In the genomic region with DNA sequence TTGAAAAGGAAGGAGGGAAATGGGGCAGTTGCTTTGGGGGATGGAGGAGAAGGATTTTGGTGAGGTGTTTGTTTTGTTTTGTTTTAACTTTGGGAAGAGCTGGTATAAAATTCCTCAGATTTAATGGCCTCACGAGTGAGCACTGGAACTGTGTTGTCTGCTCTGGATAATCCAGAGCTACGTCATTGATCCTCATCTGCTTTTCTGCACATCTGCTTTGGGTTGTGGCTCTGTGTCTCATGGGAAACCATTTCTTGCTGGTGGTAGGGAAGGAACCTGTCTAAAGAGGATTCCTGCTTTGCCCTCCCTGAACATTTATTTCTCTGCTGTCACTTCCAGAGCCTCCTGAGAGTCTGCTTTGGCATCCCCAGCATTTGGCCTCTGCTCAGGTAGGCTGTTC, we compare ENCODE assay signal across 11 cellular contexts. TPM values are rescaled to one million over a fixed set of nuclear protein-coding genes. Genes with fewer than 3 reads are reported as not detected.
DNase-seq lines count a peak whose midpoint lies in the region; ATAC-seq and TF ChIP-seq lines count a peak whose summit lies in the region.
"Had no signal": no experiment of that assay in that cellular context is flagged by ENCODE, and none has a peak within 500 bp of the region (broad histone marks: within the 10 kb centered on the region; RNA-seq: fewer than 3 reads in every experiment).

No MANE protein-coding gene starts in this region.

- DNase-seq in IMR-90 (no peak), natural killer cell (no peak), prostate gland (ENCODE audit: low spot score) (no peak), NCI-H1694 treated with DMSO at 0.1 percent for 48 hours (lab: John Stamatoyannopoulos, UW) (no peak), SW480 (ENCODE audit: low spot score) (no peak)
- no peak for DNase-seq in stimulated activated CD4-positive, alpha-beta T cell treated with anti-CD3 and anti-CD28 coated beads, Interleukin-12 subunit alpha, Interleukin-12 subunit beta, amount 100 ng/mL, for 4 hours
- DNase-seq: activated CD8-positive, alpha-beta memory T cell treated with anti-CD3 and anti-CD28 coated beads for 24 hours; NCI-H69; posterior cingulate gyrus had no signal

- H3K4me1 ChIP-seq in ACC112 (ENCODE audit: control insufficient read depth, insufficient read depth, low read length, unreplicated experiment) = peaks cover 44% of the 10 kb centered on the region
- peaks cover 15% of the 10 kb centered on the region for H3K4me1 ChIP-seq in IMR-90 (ENCODE audit: control insufficient read depth, insufficient read depth, low read length)
- H3K4me1 ChIP-seq in prostate gland (replicated peaks) = no peaks in the 10 kb centered on the region

- peak overlapping the region; percentile 88 for H3K27ac Mint-ChIP-seq in dendritic cell treated with granulocyte-macrophage colony-stimulating factor and Interleukin-4, amounts not matched to agents 40 ng/mL and 50 ng/mL, for 4 days
- peak overlapping the region; percentile 94 to 97 for H3K27ac Mint-ChIP-seq in natural killer cell

- peak overlapping the region in 1 of 2 experiments; percentile 29; a peak in 1 of 4 replicates for H4K8ac ChIP-seq in IMR-90 (ENCODE audit: low read depth in 2 of 2, low read length in 2 of 2)

- H3K4ac ChIP-seq in IMR-90 (ENCODE audit: low read depth, low read length) = peak overlapping the region; percentile 36; the same call in 1 of the 2 replicates

- intact Hi-C loops in IMR-90 (cut with micrococcal nuclease) = loop anchor here (10.0 kb wide), 1 partner anchor 125 kb away; no protein-coding TSS in a partner anchor
- intact Hi-C loops in dendritic cell treated with granulocyte-macrophage colony-stimulating factor and Interleukin-4, amounts not matched to agents 40 ng/mL and 50 ng/mL, for 4 days (cut with micrococcal nuclease) = no loop called here
- intact Hi-C loops in natural killer cell (cut with micrococcal nuclease) = loop anchor here (5.0 kb wide), 4 partner anchors 88 to 277 kb away; no protein-coding TSS in a partner anchor
- intact Hi-C loops in prostate gland (cut with DNase I) = loop anchor here (10.0 kb wide), 3 partner anchors 125 to 305 kb away; a partner anchor contains a TSS

- H3K23ac ChIP-seq in IMR-90 (ENCODE audit: low read depth, low read length) = peak overlapping the region; percentile 78; the same call in 1 of the 2 replicates

- H3K27me3 ChIP-seq in ACC112 (ENCODE audit: insufficient read depth, low read length) (no peaks in the 10 kb centered on the region), IMR-90 (ENCODE audit: control insufficient read depth, insufficient read depth, low read length) (no peaks in the 10 kb centered on the region; the same call in 1 of the 2 replicates), prostate gland (replicated peaks; ENCODE audit: insufficient read depth) (no peaks in the 10 kb centered on the region)

- H3K14ac ChIP-seq in IMR-90 (replicated peaks; ENCODE audit: low read depth, low read length) = peak overlapping the region; percentile 44; the same call in 1 of the 2 replicates

- H2AFZ ChIP-seq in ACC112 (ENCODE audit: low read length, unreplicated experiment) (no peak overlapping the region), IMR-90 (replicated peaks; ENCODE audit: low read length, poor library complexity) (no peak overlapping the region)

- H3K79me2 ChIP-seq in ACC112 (ENCODE audit: control insufficient read depth, insufficient read depth, low read length, unreplicated experiment) = peaks cover 75% of the 10 kb centered on the region

- peaks cover 30 to 55% of the 10 kb centered on the region in 2 experiments; a peak in 3 of 4 replicates for H3K79me1 ChIP-seq in IMR-90 (ENCODE audit: low read depth in 1 of 2, low read length in 2 of 2)

- H3K36me3 Mint-ChIP-seq in dendritic cell treated with granulocyte-macrophage colony-stimulating factor and Interleukin-4, amounts not matched to agents 40 ng/mL and 50 ng/mL, for 4 days (ENCODE audit: low read depth) = peaks cover 27% of the 10 kb centered on the region
- H3K36me3 Mint-ChIP-seq in natural killer cell = no peaks in the 10 kb centered on the region

- peaks cover 52% of the 10 kb centered on the region for H3K4me1 Mint-ChIP-seq in dendritic cell treated with granulocyte-macrophage colony-stimulating factor and Interleukin-4, amounts not matched to agents 40 ng/mL and 50 ng/mL, for 4 days (ENCODE audit: low read depth)
- peaks cover 60 to 72% of the 10 kb centered on the region in 2 donors for H3K4me1 Mint-ChIP-seq in natural killer cell

- no peak overlapping the region for H3K56ac ChIP-seq in IMR-90 (ENCODE audit: extremely low read depth, insufficient read depth, low read length)

- H3K9me3 Mint-ChIP-seq in dendritic cell treated with granulocyte-macrophage colony-stimulating factor and Interleukin-4, amounts not matched to agents 40 ng/mL and 50 ng/mL, for 4 days = no peaks in the 10 kb centered on the region
- H3K9me3 Mint-ChIP-seq in natural killer cell = no peaks in the 10 kb centered on the region

- H3K4me3 Mint-ChIP-seq in dendritic cell treated with granulocyte-macrophage colony-stimulating factor and Interleukin-4, amounts not matched to agents 40 ng/mL and 50 ng/mL, for 4 days = peak overlapping the region; percentile 60
- H3K4me3 Mint-ChIP-seq in natural killer cell = peak overlapping the region; percentile 91

- no peak for TF ChIP-seq RAD21 in IMR-90 (IDR thresholded peaks at IDR 0.05; ENCODE audit: low read length)

- H3K9ac ChIP-seq in IMR-90 (ENCODE audit: low read depth, low read length) = no peak overlapping the region

- no peak overlapping the region for H2AK5ac ChIP-seq in IMR-90 (ENCODE audit: low read depth, low read length)

- H2BK5ac ChIP-seq in IMR-90 (ENCODE audit: low read depth, low read length, poor library complexity, severe bottlenecking) = no peak overlapping the region

- TF ChIP-seq POLR2A in IMR-90 (IDR thresholded peaks at IDR 0.05; ENCODE audit: low read depth, low read length) = no peak
- TF ChIP-seq POLR2A in prostate gland (IDR thresholded peaks at IDR 0.05) = no peak

- H3K36me3 ChIP-seq in ACC112 (ENCODE audit: insufficient read depth, low read length) (no peaks in the 10 kb centered on the region), IMR-90 (ENCODE audit: control insufficient read depth, insufficient read depth, low read length) (peaks cover 8% of the 10 kb centered on the region; the same call in 1 of the 2 replicates), prostate gland (no peaks in the 10 kb centered on the region)

- BruUV-seq in IMR-90 (replicated peaks; lab: Mats Ljungman, UMichigan) = no TSS peak

- dilution Hi-C loops in IMR-90 (cut with HindIII; ENCODE audit: low sequenced_read_pairs, unreplicated experiment) = no loop called here

- no peak overlapping the region for H2AK9ac ChIP-seq in IMR-90 (replicated peaks; ENCODE audit: low read depth, low read length, poor library complexity)

- H3K4me3 ChIP-seq in ACC112 (ENCODE audit: low read depth, low read length) (peak overlapping the region; percentile 93), IMR-90 (ENCODE audit: insufficient read depth, low read depth, low read length) (no peak overlapping the region), prostate gland (no peak overlapping the region)

- no peak overlapping the region for H2BK15ac ChIP-seq in IMR-90 (ENCODE audit: low read depth, low read length)

- no peak overlapping the region for H4K91ac ChIP-seq in IMR-90 (ENCODE audit: insufficient read depth, low read depth, low read length)

- H3K4me2 ChIP-seq in IMR-90 (ENCODE audit: low read depth, low read length) = peak overlapping the region; percentile 3; the same call in 1 of the 2 replicates

- no peak overlapping the region for H3K18ac ChIP-seq in IMR-90 (ENCODE audit: low read depth, low read length)

- peaks cover 54% of the 10 kb centered on the region for H4K20me1 ChIP-seq in IMR-90 (ENCODE audit: insufficient read depth, low read length)

- POLR2A ChIA-PET in IMR-90 (lab: Charles Lee; ENCODE audit: unreplicated experiment) = no interaction called here

- peaks cover 31% of the 10 kb centered on the region for H3K9me1 ChIP-seq in IMR-90 (ENCODE audit: insufficient read depth, low read length)

- WGBS in IMR-90 (ENCODE audit: extremely low coverage in 2 of 2, insufficient read length in 1 of 2), 2 experiments = 100% methylated on average over 1 of the region's 2 CpGs; no CpG with 5 or more reads in 1 of the 2 experiments
- 78% methylated on average over 2 of the region's 2 CpGs for WGBS in prostate gland

- H3K9me3 ChIP-seq in IMR-90 (ENCODE audit: control insufficient read depth, insufficient read depth, low read length) (no peaks in the 10 kb centered on the region), prostate gland (no peaks in the 10 kb centered on the region)

- H3K27ac ChIP-seq in ACC112 (ENCODE audit: low read depth, low read length) (no peak overlapping the region), IMR-90 (ENCODE audit: insufficient read depth, low read length) (no peak overlapping the region), prostate gland (peak overlapping the region in 1 of 2 donors; percentile 88)

- H2BK20ac ChIP-seq in IMR-90 (ENCODE audit: low read depth, low read length) = no peak overlapping the region

- H4K5ac ChIP-seq in IMR-90 (ENCODE audit: low read depth, low read length) = no peak overlapping the region

- H2BK120ac ChIP-seq in IMR-90 (ENCODE audit: low read depth, low read length) = no peak overlapping the region

- CTCF ChIA-PET in IMR-90 (lab: Yijun Ruan, JAX) = no interaction called here

- in situ Hi-C loops in IMR-90 (cut with MboI; ENCODE audit: low sequenced_read_pairs) = no loop called here

- H3K27me3 Mint-ChIP-seq in dendritic cell treated with granulocyte-macrophage colony-stimulating factor and Interleukin-4, amounts not matched to agents 40 ng/mL and 50 ng/mL, for 4 days = peaks cover 2% of the 10 kb centered on the region
- no peaks in the 10 kb centered on the region for H3K27me3 Mint-ChIP-seq in natural killer cell (ENCODE audit: low read depth in 2 of 2)

- no peak for ATAC-seq in IMR-90 (ENCODE audit: low read depth)
- ATAC-seq in natural killer cell = no peak

- TF ChIP-seq CTCF in IMR-90 (conservative IDR thresholded peaks at IDR 0.05; ENCODE audit: low read depth, low read length) (no peak), natural killer cell (IDR thresholded peaks at IDR 0.05) (no peak), prostate gland (IDR thresholded peaks at IDR 0.05) (no peak)

TF ChIP-seq in IMR-90, 13 proteins besides CTCF, POLR2A, EP300 and RAD21 (continues in another document):
- no peak for TF ChIP-seq MAZ (IDR thresholded peaks at IDR 0.05; ENCODE audit: borderline replicate concordance, low read depth, low read length)
- TF ChIP-seq FOS (IDR thresholded peaks at IDR 0.05; ENCODE audit: low read depth, low read length) = no peak
- TF ChIP-seq CHD1 (IDR thresholded peaks at IDR 0.05; ENCODE audit: low read depth, low read length) = no peak
- no peak for TF ChIP-seq MXI1 (IDR thresholded peaks at IDR 0.05; ENCODE audit: borderline replicate concordance, low read depth, low read length)
- TF ChIP-seq NFE2L2 (IDR thresholded peaks at IDR 0.05; ENCODE audit: low read depth, low read length) = no peak
- TF ChIP-seq MAFK (IDR thresholded peaks at IDR 0.05; ENCODE audit: low read depth, low read length) = no peak

RNA-seq across cellular contexts. Expression of a gene that starts 3.1 kb away (rescaled TPM):
- total RNA-seq in IMR-90 (2012; rRNA removed) (20.6 and 23.1 TPM in 2 replicates), natural killer cell (100 to 1,000 TPM; 177 to 209 (median 186) TPM), prostate gland (10 to 100 TPM; 18.9 to 38.1 TPM)
- polyA plus RNA-seq in IMR-90 (2012; rRNA removed) = 4.7 and 5.9 TPM in 2 replicates
- 1.5 and 3.2 TPM in 2 replicates for polyA plus RNA-seq in IMR-90 (2012; cell fraction: cytosol; rRNA removed)
- polyA plus RNA-seq in IMR-90 (2012; cell fraction: nucleus; rRNA removed; ENCODE audit: low replicate concordance) = 9.9 and 18.3 TPM in 2 replicates
